ENCODE assay signal across 33 cellular contexts in genomic region chr6:16427124-16427523, GRCh38.
"Had no signal": no experiment of that assay in that cellular context is flagged by ENCODE, and none has a peak within 500 bp of the region (broad histone marks: within the 10 kb centered on the region; RNA-seq: fewer than 3 reads in every experiment).

No MANE protein-coding gene starts in this region.

- H3K4me3 ChIP-seq: adrenal gland, body of pancreas, MG63, Peyer's patch had no signal

- DNase-seq: activated B cell treated with CpG ODN at 0.5 μM for 24 hours; activated CD4-positive, alpha-beta T cell treated with anti-CD3 and anti-CD28 coated beads for 4 hours; activated CD4-positive, alpha-beta T cell treated with anti-CD3 and anti-CD28 coated beads, Interleukin-2, amount 50 U/mL, for 1 hour; activated CD4-positive, CD25-positive, alpha-beta regulatory T cell treated with anti-CD3 and anti-CD28 coated beads, Interleukin-2, amount 50 U/mL, for 72 hours; activated CD8-positive, alpha-beta T cell treated with anti-CD3 and anti-CD28 coated beads, Interleukin-2, amount 10 ng/mL, durations not matched to agents 7 days and 5 days; activated gamma-delta T cell treated with Interleukin-2 at 50 U/mL for 16 hours; activated naive CD4-positive, alpha-beta T cell treated with anti-CD3 and anti-CD28 coated beads for 36 hours; activated T-cell treated with anti-CD3 and anti-CD28 coated beads, Interleukin-2, amount 50 U/mL, for 24 hours; adrenal gland; body of pancreas; caudate nucleus; Karpas-422; MG63; NCI-H1048; NCI-H1105 treated with DMSO at 0.1 percent for 48 hours; NCI-H1436; NCI-H1694; NCI-H1930; NCI-H2081 treated with DMSO at 0.1 percent for 48 hours; NCI-H226; NCI-H524 treated with DMSO at 0.1 percent for 48 hours; Peyer's patch; RPMI8226; SIG-M5; T-cell; T-helper 2 cell; T-helper 9 cell had no signal

- FAIRE-seq: astrocyte, bronchial epithelial cell had no signal

- H3K27me3 Mint-ChIP-seq: activated B cell treated with CpG ODN at 0.5 μM for 24 hours; activated T-cell treated with anti-CD3 and anti-CD28 coated beads, Interleukin-2, amount 50 U/mL, for 24 hours; T-cell had no signal

- ATAC-seq: activated CD8-positive, alpha-beta T cell treated with anti-CD3 and anti-CD28 coated beads, Interleukin-2, amount 10 ng/mL, durations not matched to agents 7 days and 5 days; activated naive CD4-positive, alpha-beta T cell treated with anti-CD3 and anti-CD28 coated beads, Interleukin-2, amount 50 U/mL, for 72 hours; body of pancreas; SK-N-SH treated with all-trans-retinoic acid at 6 μM for 48 hours; T-cell had no signal

- H3K9me3 ChIP-seq: adrenal gland, body of pancreas, MG63, Peyer's patch had no signal

- H3K36me3 ChIP-seq: adrenal gland, MG63, Peyer's patch had no signal

- H3K27ac Mint-ChIP-seq: activated B cell treated with CpG ODN at 0.5 μM for 24 hours; activated CD8-positive, alpha-beta T cell treated with anti-CD3 and anti-CD28 coated beads, Interleukin-2, amount 10 ng/mL, durations not matched to agents 7 days and 5 days; activated naive CD4-positive, alpha-beta T cell treated with anti-CD3 and anti-CD28 coated beads for 36 hours; activated naive CD4-positive, alpha-beta T cell treated with anti-CD3 and anti-CD28 coated beads, Interleukin-2, amount 50 U/mL, for 72 hours; activated T-helper 1 cell treated with anti-CD3 and anti-CD28 coated beads, Interleukin-12 subunit alpha, Interleukin-12 subunit beta, Interleukin-2, Interleukin-4 antibody, amounts not matched to agents 30 ng/mL and 10 ng/mL and 1 ng/mL, durations not matched to agents 14 hours and 24 hours and 36 hours had no signal

- H3K27me3 ChIP-seq: adrenal gland, body of pancreas, MG63, Peyer's patch had no signal

- H3K27ac ChIP-seq: adrenal gland, body of pancreas, Peyer's patch, VCaP had no signal

- H3K4me3 Mint-ChIP-seq: activated B cell treated with CpG ODN at 0.5 μM for 24 hours; activated CD8-positive, alpha-beta T cell treated with anti-CD3 and anti-CD28 coated beads, Interleukin-2, amount 10 ng/mL, durations not matched to agents 7 days and 5 days; activated naive CD4-positive, alpha-beta T cell treated with anti-CD3 and anti-CD28 coated beads for 36 hours; activated T-cell treated with anti-CD3 and anti-CD28 coated beads, Interleukin-2, amount 50 U/mL, for 24 hours; activated T-helper 1 cell treated with anti-CD3 and anti-CD28 coated beads, Interleukin-12 subunit alpha, Interleukin-12 subunit beta, Interleukin-2, Interleukin-4 antibody, amounts not matched to agents 30 ng/mL and 10 ng/mL and 1 ng/mL, durations not matched to agents 14 hours and 24 hours and 36 hours; T-cell had no signal

- H3K9me3 Mint-ChIP-seq: activated B cell treated with CpG ODN at 0.5 μM for 24 hours; activated naive CD4-positive, alpha-beta T cell treated with anti-CD3 and anti-CD28 coated beads for 36 hours; activated naive CD4-positive, alpha-beta T cell treated with anti-CD3 and anti-CD28 coated beads, Interleukin-2, amount 50 U/mL, for 72 hours; activated T-cell treated with anti-CD3 and anti-CD28 coated beads, Interleukin-2, amount 50 U/mL, for 24 hours; activated T-helper 1 cell treated with anti-CD3 and anti-CD28 coated beads, Interleukin-12 subunit alpha, Interleukin-12 subunit beta, Interleukin-2, Interleukin-4 antibody, amounts not matched to agents 30 ng/mL and 10 ng/mL and 1 ng/mL, durations not matched to agents 14 hours and 24 hours and 36 hours; T-cell had no signal
